ENCODE assay signal across 8 cellular contexts in the genomic region with DNA sequence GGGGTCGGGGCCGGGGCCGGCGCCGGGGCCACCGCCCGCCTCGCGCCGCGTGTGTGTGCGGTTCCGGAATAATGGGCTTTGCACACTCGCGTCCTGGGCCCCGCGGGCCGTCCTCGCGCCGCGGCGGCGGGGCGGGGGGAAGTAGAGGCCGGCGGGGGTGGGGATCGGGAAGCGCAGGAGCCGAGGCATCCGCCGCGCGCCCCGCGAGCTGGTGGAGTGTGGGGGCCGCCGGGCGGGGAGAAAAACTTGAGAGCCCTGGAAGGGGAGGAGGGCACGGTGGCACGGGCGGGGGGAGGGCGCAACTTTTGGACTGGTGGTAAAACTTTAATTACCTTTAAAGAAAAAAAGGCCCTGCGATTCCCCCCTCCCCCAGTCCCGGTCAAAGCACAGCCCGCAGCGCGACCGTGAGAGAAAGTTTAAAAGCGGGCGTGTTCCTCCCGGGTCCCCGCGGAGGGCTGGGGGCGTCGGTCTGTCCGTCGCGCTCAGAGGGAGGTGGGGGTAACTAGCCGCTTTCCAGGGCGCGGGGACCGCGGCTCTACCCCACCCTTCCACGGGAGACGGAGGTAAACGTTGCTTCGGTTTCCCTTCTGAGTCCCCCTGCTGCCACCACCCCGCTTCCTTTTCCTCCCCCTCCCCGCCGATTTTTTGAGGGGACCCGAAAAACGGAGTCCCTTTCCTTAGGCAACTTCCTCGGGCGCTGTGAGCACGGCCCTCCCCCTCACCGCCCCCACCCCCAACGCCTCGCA. TPM values are rescaled to one million over a fixed set of nuclear protein-coding genes. Genes with fewer than 3 reads are reported as not detected.
DNase-seq lines count a peak whose midpoint lies in the region; ATAC-seq, FAIRE-seq and TF ChIP-seq lines count a peak whose summit lies in the region.

No MANE protein-coding gene starts in this region.

- peak overlapping the region; percentile 89 for H3K27ac Mint-ChIP-seq in activated T-helper 17 cell treated with anti-CD3 and anti-CD28 coated beads, Interleukin-2, amount 50 U/mL, for 72 hours
- no peak overlapping the region for H3K27ac Mint-ChIP-seq in neural progenitor cell

- H3K9me3 ChIP-seq in MG63: no peaks in the 10 kb centered on the region
- no peaks in the 10 kb centered on the region for H3K9me3 ChIP-seq in neural progenitor cell (ENCODE audit: low read depth)

- peaks cover 14% of the 10 kb centered on the region for H3K79me2 ChIP-seq in neural progenitor cell (ENCODE audit: low read depth)

- TF ChIP-seq CTCF in GM12875 (IDR thresholded peaks at IDR 0.05; ENCODE audit: borderline replicate concordance, insufficient read depth, low read depth, low read length) (no peak), fibroblast of the aortic adventitia (IDR thresholded peaks at IDR 0.05; ENCODE audit: insufficient read depth, low read length) (no peak), neural progenitor cell (IDR thresholded peaks at IDR 0.05) (no peak)

- H3K4me1 ChIP-seq in neural progenitor cell (peaks cover 7% of the 10 kb centered on the region), urinary bladder (ENCODE audit: insufficient read depth) (no peaks in the 10 kb centered on the region)

- no peaks in the 10 kb centered on the region for H3K9me3 Mint-ChIP-seq in activated T-helper 17 cell treated with anti-CD3 and anti-CD28 coated beads, Interleukin-2, amount 50 U/mL, for 72 hours
- no peaks in the 10 kb centered on the region for H3K9me3 Mint-ChIP-seq in neural progenitor cell

- peaks cover 21% of the 10 kb centered on the region for H3K36me3 Mint-ChIP-seq in activated T-helper 17 cell treated with anti-CD3 and anti-CD28 coated beads, Interleukin-2, amount 50 U/mL, for 72 hours (ENCODE audit: low read depth)
- peaks cover 12% of the 10 kb centered on the region for H3K36me3 Mint-ChIP-seq in neural progenitor cell

- H3K27me3 Mint-ChIP-seq in activated T-helper 17 cell treated with anti-CD3 and anti-CD28 coated beads, Interleukin-2, amount 50 U/mL, for 72 hours: no peaks in the 10 kb centered on the region
- H3K27me3 Mint-ChIP-seq in neural progenitor cell (ENCODE audit: insufficient read depth, low read depth): peaks cover 5% of the 10 kb centered on the region

- H2AFZ ChIP-seq in neural progenitor cell (replicated peaks): peak overlapping the region; percentile 96

- H3K27ac ChIP-seq in neural progenitor cell (no peak overlapping the region), urinary bladder (ENCODE audit: low read depth) (peak overlapping the region; percentile 86)

- peaks cover 14% of the 10 kb centered on the region for H3F3A ChIP-seq in neural progenitor cell (ENCODE audit: low read depth)

- H3K27me3 ChIP-seq in MG63: no peaks in the 10 kb centered on the region
- H3K27me3 ChIP-seq in neural progenitor cell: peaks cover 10% of the 10 kb centered on the region

- peak; percentile 11 for ATAC-seq in activated T-helper 17 cell treated with anti-CD3 and anti-CD28 coated beads, Interleukin-2, amount 50 U/mL, for 72 hours (replicated peaks)
- ATAC-seq in GM18858 (IDR thresholded peaks at IDR 0.05; ENCODE audit: unreplicated experiment): no peak

- H3K4me3 ChIP-seq in GM12875 (ENCODE audit: low read depth, low read length): peak overlapping the region; percentile 68
- H3K4me3 ChIP-seq in MG63: peak overlapping the region; percentile 69
- H3K4me3 ChIP-seq in fibroblast of the aortic adventitia (ENCODE audit: low read depth, low read length): peak overlapping the region; percentile 77
- H3K4me3 ChIP-seq in neural progenitor cell: peak overlapping the region; percentile 80
- peak overlapping the region; percentile 99 for H3K4me3 ChIP-seq in urinary bladder (ENCODE audit: low read depth, low read length)

- WGBS in urinary bladder: under 1% methylated on average over 79 of the region's 79 CpGs

- H3K4me1 Mint-ChIP-seq in activated T-helper 17 cell treated with anti-CD3 and anti-CD28 coated beads, Interleukin-2, amount 50 U/mL, for 72 hours: peaks cover 18% of the 10 kb centered on the region
- H3K4me1 Mint-ChIP-seq in neural progenitor cell: peaks cover 16% of the 10 kb centered on the region

- peak overlapping the region; percentile 94 for H3K4me2 ChIP-seq in neural progenitor cell

- H3K4me3 Mint-ChIP-seq in activated T-helper 17 cell treated with anti-CD3 and anti-CD28 coated beads, Interleukin-2, amount 50 U/mL, for 72 hours: peak overlapping the region; percentile 95
- H3K4me3 Mint-ChIP-seq in neural progenitor cell: peak overlapping the region; percentile 98

- DNase-seq in MG63: peak; percentile 18
- DNase-seq in fibroblast of the aortic adventitia (ENCODE audit: low read depth): no peak
- peak; percentile 45 for DNase-seq in neural progenitor cell (ENCODE audit: low spot score)
- DNase-seq in RCC 7860 (ENCODE audit: low spot score): no peak

- H4K20me1 ChIP-seq in neural progenitor cell (ENCODE audit: low read depth): peaks cover 15% of the 10 kb centered on the region

- no peak overlapping the region for H3K9ac ChIP-seq in neural progenitor cell

- FAIRE-seq in RCC 7860 (lab: Jason Lieb, UNC): no peak

- no peaks in the 10 kb centered on the region for H3K36me3 ChIP-seq in MG63
- H3K36me3 ChIP-seq in neural progenitor cell: no peaks in the 10 kb centered on the region
- peaks cover 2% of the 10 kb centered on the region for H3K36me3 ChIP-seq in urinary bladder (ENCODE audit: insufficient read depth)

RNA-seq across cellular contexts. Expression of a gene that starts 1.9 kb away (rescaled TPM):
- 2.9 and 3.5 TPM in 2 replicates for total RNA-seq in MG63 (2014; rRNA removed; shearing (Covaris generic); ENCODE audit: low replicate concordance)
- total RNA-seq in activated T-helper 17 cell treated with anti-CD3 and anti-CD28 coated beads, Interleukin-2, amount 50 U/mL, for 72 hours: 1 to 10 TPM; 4.4 to 5.9 TPM
- 9.8 and 16.4 TPM in 2 replicates for total RNA-seq in fibroblast of the aortic adventitia (ENCODE audit: low replicate concordance)
- 18.0 and 22.2 TPM in 2 replicates for total RNA-seq in neural progenitor cell (ENCODE audit: low replicate concordance)
- total RNA-seq in urinary bladder: 15.1 TPM
- 5.9 TPM for polyA plus RNA-seq in urinary bladder

Comparison
In these comparisons a context has a peak if more than half of its experiments do, and no peak if none do; other contexts are left out.
1. DNase-seq: peak in MG63 (single experiment) and neural progenitor cell (single experiment); none in fibroblast of the aortic adventitia (single experiment) and RCC 7860 (single experiment).
2. Peak in every context shown above with its lines, with median percentiles within 50 percentile points of each other: H3K4me3 ChIP-seq.